In the genomic region with DNA sequence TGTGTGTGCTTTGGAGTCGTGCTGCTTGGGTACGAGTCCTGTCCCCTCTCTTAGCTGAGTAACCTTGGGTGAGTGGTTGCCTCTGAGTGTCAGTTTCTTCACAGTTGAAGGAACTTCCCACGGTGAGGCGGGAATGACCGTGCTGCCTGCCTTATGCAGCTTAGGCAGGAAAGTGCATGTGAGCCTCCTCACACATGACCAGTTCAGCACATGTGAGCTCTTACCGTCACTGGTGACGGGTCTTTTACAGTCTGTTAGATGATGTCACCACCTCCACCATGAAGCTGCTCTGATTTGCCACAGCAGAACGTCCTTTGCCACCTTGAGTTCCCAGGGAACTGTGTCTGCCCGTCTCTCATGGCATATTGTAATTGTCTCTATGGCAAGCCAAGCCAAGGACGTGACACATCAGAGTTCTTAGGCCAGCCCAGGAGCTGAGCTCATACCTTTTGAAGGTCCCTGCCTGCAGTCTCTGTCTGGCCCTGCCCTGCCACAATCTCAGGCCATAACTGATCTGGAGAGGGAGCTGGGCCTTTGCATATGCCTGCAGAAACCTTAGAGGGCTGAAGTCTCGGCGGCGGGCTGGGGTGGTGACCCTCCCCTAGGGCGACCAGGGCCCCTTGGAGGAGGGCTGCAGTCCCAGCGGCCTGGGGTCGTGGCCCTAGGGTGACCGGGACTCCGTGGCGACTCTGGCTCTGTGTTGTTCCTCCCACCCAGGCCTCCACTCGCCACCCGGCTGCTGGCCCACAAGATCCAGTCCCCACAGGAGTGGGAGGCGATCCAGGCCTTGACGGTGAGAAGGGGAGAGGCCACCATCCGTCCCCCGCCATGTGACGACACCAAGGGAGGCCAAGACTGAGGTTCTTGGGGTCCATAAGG, we compare ENCODE assay signal across 19 cellular contexts. TPM values are rescaled to one million over a fixed set of nuclear protein-coding genes. Genes with fewer than 3 reads are reported as not detected.
"Had no signal": no experiment of that assay in that cellular context is flagged by ENCODE, and none has a peak within 500 bp of the region (broad histone marks: within the 10 kb centered on the region; RNA-seq: fewer than 3 reads in every experiment).

No MANE protein-coding gene starts in this region.

- H3K27ac Mint-ChIP-seq: activated CD8-positive, alpha-beta memory T cell treated with anti-CD3 and anti-CD28 coated beads, Interleukin-2, amount 10 ng/mL, durations not matched to agents 7 days and 5 days; activated naive CD8-positive, alpha-beta T cell treated with anti-CD3 and anti-CD28 coated beads for 36 hours; nephron progenitor cell; T-helper 17 cell had no signal

- H3K27me3 Mint-ChIP-seq: activated CD8-positive, alpha-beta memory T cell treated with anti-CD3 and anti-CD28 coated beads, Interleukin-2, amount 10 ng/mL, durations not matched to agents 7 days and 5 days; activated naive CD8-positive, alpha-beta T cell treated with anti-CD3 and anti-CD28 coated beads for 36 hours; T-helper 17 cell had no signal

- DNase-seq: activated CD4-positive, alpha-beta T cell treated with anti-CD3 and anti-CD28 coated beads, Interleukin-2, amount 50 U/mL, for 4 hours; activated CD8-positive, alpha-beta memory T cell treated with anti-CD3 and anti-CD28 coated beads, Interleukin-2, amount 10 ng/mL, durations not matched to agents 7 days and 5 days; activated gamma-delta T cell; activated naive CD8-positive, alpha-beta T cell treated with anti-CD3 and anti-CD28 coated beads for 36 hours; activated T-cell treated with anti-CD3 and anti-CD28 coated beads, Interleukin-2, amount 50 U/mL, for 48 hours; dorsolateral prefrontal cortex; esophagus squamous epithelium; foreskin melanocyte; head of caudate nucleus; mammary epithelial cell; nephron progenitor cell; sigmoid colon; stimulated activated CD4-positive, alpha-beta T cell treated with anti-CD3 and anti-CD28 coated beads, Interleukin-12 subunit alpha, Interleukin-12 subunit beta, amount 100 ng/mL, for 4 hours; stomach; T-helper 17 cell had no signal

- H3K4me3 Mint-ChIP-seq: activated CD8-positive, alpha-beta memory T cell treated with anti-CD3 and anti-CD28 coated beads, Interleukin-2, amount 10 ng/mL, durations not matched to agents 7 days and 5 days; activated naive CD8-positive, alpha-beta T cell treated with anti-CD3 and anti-CD28 coated beads for 36 hours; nephron progenitor cell; T-helper 17 cell had no signal

- H3K9me3 Mint-ChIP-seq: activated naive CD8-positive, alpha-beta T cell treated with anti-CD3 and anti-CD28 coated beads for 36 hours; nephron progenitor cell had no signal

- H3K4me3 ChIP-seq: dorsolateral prefrontal cortex, esophagus squamous epithelium, sigmoid colon, stomach had no signal

- H3K4me1 Mint-ChIP-seq: activated naive CD8-positive, alpha-beta T cell treated with anti-CD3 and anti-CD28 coated beads for 36 hours had no signal

- ATAC-seq: activated CD4-positive, CD25-positive, alpha-beta regulatory T cell treated with anti-CD3 and anti-CD28 coated beads, Interleukin-2, amount 50 U/mL, for 24 hours; activated CD8-positive, alpha-beta memory T cell treated with anti-CD3 and anti-CD28 coated beads, Interleukin-2, amount 10 ng/mL, durations not matched to agents 7 days and 5 days; T-helper 17 cell had no signal

- H3K27me3 ChIP-seq: dorsolateral prefrontal cortex, esophagus squamous epithelium, sigmoid colon, stomach had no signal

RNA-seq across cellular contexts. Expression of a gene that starts 36.6 kb away (rescaled TPM):
- total RNA-seq: activated CD8-positive, alpha-beta memory T cell treated with anti-CD3 and anti-CD28 coated beads, Interleukin-2, amount 10 ng/mL, durations not matched to agents 7 days and 5 days; activated naive CD8-positive, alpha-beta T cell treated with anti-CD3 and anti-CD28 coated beads for 36 hours; bronchial epithelial cell; esophagus squamous epithelium; mammary epithelial cell; osteocyte; pulmonary artery endothelial cell; sigmoid colon had no signal
- polyA plus RNA-seq: mammary epithelial cell had no signal

RNA-seq across cellular contexts. Expression of a gene that starts 56.2 kb away (rescaled TPM):
- total RNA-seq: T-helper 17 cell had no signal
